Comparison of ENCODE assay signal across 19 cellular contexts in the genomic region with DNA sequence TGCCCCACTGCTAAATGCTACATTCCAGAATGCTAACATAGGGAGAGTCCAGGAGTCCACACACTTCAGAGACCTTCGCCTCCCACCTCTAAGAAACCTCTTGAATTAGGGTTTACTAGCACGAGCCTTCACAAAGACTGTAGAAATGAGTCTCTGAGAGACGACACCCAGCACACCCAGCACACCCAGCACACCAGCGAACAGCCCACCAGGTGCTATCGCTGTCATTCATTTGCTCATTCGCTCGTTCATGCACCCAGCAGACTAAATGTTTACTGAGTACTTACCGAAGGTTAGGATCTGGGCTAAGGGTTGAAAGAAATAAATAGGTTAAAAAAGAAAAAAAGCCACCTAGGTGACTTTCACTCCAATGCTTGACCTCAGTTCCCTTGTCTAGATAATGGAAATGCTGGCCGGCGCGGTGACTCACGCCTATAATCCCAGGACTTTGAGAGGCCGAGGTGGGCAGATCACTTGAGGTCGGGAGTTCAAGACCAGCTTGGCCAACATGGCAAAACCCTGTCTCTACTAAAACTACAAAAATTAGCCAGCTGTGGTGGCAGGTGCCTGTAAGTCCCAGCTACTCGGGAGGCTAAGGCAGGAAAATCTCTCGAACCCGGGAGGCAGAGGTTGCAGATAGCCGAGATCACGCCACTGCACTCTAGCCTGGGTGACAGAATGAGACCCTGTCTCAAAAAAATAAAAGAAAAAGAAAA.
DNase-seq lines count a peak whose midpoint lies in the region; ATAC-seq, FAIRE-seq and TF ChIP-seq lines count a peak whose summit lies in the region.
"Had no signal": no experiment of that assay in that cellular context is flagged by ENCODE, and none has a peak within 500 bp of the region (broad histone marks: within the 10 kb centered on the region; RNA-seq: fewer than 3 reads in every experiment).

No MANE protein-coding gene starts in this region.

- H3K4me3 ChIP-seq in astrocyte (ENCODE audit: insufficient read depth, low read depth, low read length) (no peak overlapping the region), HepG2 (replicated peaks in 1 of 3; ENCODE audit: insufficient read depth in 1 of 3, low read depth in 2 of 3, low read length in 3 of 3) (peak overlapping the region; percentile 36 to 67 (median 45); a peak in 5 of 6 replicates), transverse colon (no peak overlapping the region)

- no peaks in the 10 kb centered on the region for H3K9me3 Mint-ChIP-seq in astrocyte (ENCODE audit: unreplicated experiment)
- H3K9me3 Mint-ChIP-seq: activated CD4-positive, alpha-beta T cell treated with anti-CD3 and anti-CD28 coated beads, Interleukin-2, amount 10 ng/mL, durations not matched to agents 7 days and 5 days; activated T-helper 2 cell treated with anti-CD3 and anti-CD28 coated beads, Interferon-gamma antibody, Interleukin-2, Interleukin-4, amounts not matched to agents 10 μg/mL and 5 μg/mL and 100 μg/mL, durations not matched to agents 14 hours and 24 hours and 36 hours had no signal

- peaks cover 2% of the 10 kb centered on the region for H3K36me3 Mint-ChIP-seq in astrocyte (ENCODE audit: low read depth, unreplicated experiment)
- H3K36me3 Mint-ChIP-seq: CD4-positive, CD25-positive, alpha-beta regulatory T cell had no signal

- H4K20me1 ChIP-seq in astrocyte (ENCODE audit: insufficient read depth, low read length) (no peaks in the 10 kb centered on the region), HepG2 (ENCODE audit: insufficient read depth, low read length) (no peaks in the 10 kb centered on the region)

- intact Hi-C loops in HepG2 (cut with micrococcal nuclease; ENCODE audit: unreplicated experiment) (loop anchor here (2.0 to 10.0 kb wide), 2 partner anchors 95 to 229 kb away; a partner anchor contains a TSS), transverse colon (cut with DNase I; ENCODE audit: low total_unique reads) (no loop called here)

- H2AFZ ChIP-seq in astrocyte (ENCODE audit: low read depth, low read length) = no peak overlapping the region
- no peak overlapping the region for H2AFZ ChIP-seq in HepG2 (ENCODE audit: low read length)

- no peak for FAIRE-seq in astrocyte (lab: Jason Lieb, UNC)
- FAIRE-seq in HepG2 (lab: Jason Lieb, UNC) = peak; percentile 90
- FAIRE-seq: endothelial cell of umbilical vein had no signal

- H3K9ac ChIP-seq in astrocyte (ENCODE audit: low read length) (no peak overlapping the region), HepG2 (ENCODE audit: insufficient read depth, low read depth, low read length) (peak overlapping the region; percentile 74)

- TF ChIP-seq CTCF in astrocyte (IDR thresholded peaks at IDR 0.05; ENCODE audit: insufficient read depth, low read depth, low read length) (no peak), HepG2 (CRISPR knock-in tag; IDR thresholded peaks at IDR 0.05) (no peak), transverse colon (IDR thresholded peaks at IDR 0.05) (no peak)

- H3K4me1 ChIP-seq in astrocyte (ENCODE audit: insufficient read depth, low read length) (peaks cover 7% of the 10 kb centered on the region), HepG2 (ENCODE audit: insufficient read depth, low read length) (peaks cover 86% of the 10 kb centered on the region), transverse colon (peaks cover 4 to 43% (median 25%) of the 10 kb centered on the region in 4 donors)

- H3K36me3 ChIP-seq in astrocyte (ENCODE audit: insufficient read depth, low read length) (no peaks in the 10 kb centered on the region), HepG2 (replicated peaks in 1 of 2; ENCODE audit: control insufficient read depth in 1 of 2, insufficient read depth in 2 of 2, low read length in 2 of 2) (0 out of 5 replicates have a peak, but pooled peaks cover 0 to 4% of the 10 kb centered on the region in 2 experiments), transverse colon (no peaks in the 10 kb centered on the region)
- H3K36me3 ChIP-seq: brain microvascular endothelial cell had no signal

- peak; percentile 7 for DNase-seq in HK-2 (ENCODE audit: unreplicated experiment)
- peak; percentile 34 for DNase-seq in astrocyte (ENCODE audit: low read depth)
- DNase-seq in HepG2 (ENCODE audit: low spot score) = peak; percentile 91
- DNase-seq in transverse colon = no peak
- DNase-seq in GOT3 (lab: John Stamatoyannopoulos, UW) = no peak
- DNase-seq: activated CD4-positive, alpha-beta T cell treated with anti-CD3 and anti-CD28 coated beads, Interleukin-2, amount 10 ng/mL, durations not matched to agents 7 days and 5 days; brain microvascular endothelial cell; CD4-positive, CD25-positive, alpha-beta regulatory T cell; midbrain; NCI-H1048; NCI-H345; PC-3; stimulated activated CD4-positive, alpha-beta T cell treated with anti-CD3 and anti-CD28 coated beads, Interleukin-4, amount 100 ng/mL, for 4 hours; stimulated activated naive CD4-positive, alpha-beta T cell had no signal

- H3K4me2 ChIP-seq in astrocyte (ENCODE audit: low read length) (no peak overlapping the region), HepG2 (ENCODE audit: low read depth, low read length) (peak overlapping the region; percentile 77)

- peaks cover 10% of the 10 kb centered on the region for H3K4me1 Mint-ChIP-seq in astrocyte (ENCODE audit: low read depth, unreplicated experiment)

- no peaks in the 10 kb centered on the region for H3K27me3 ChIP-seq in astrocyte (ENCODE audit: insufficient read depth, low read length)
- H3K27me3 ChIP-seq in HepG2 (ENCODE audit: control insufficient read depth in 1 of 2, insufficient read depth in 2 of 2, low read length in 2 of 2) = no peaks in the 10 kb centered on the region
- no peaks in the 10 kb centered on the region for H3K27me3 ChIP-seq in transverse colon
- H3K27me3 ChIP-seq: brain microvascular endothelial cell had no signal

- H3K79me2 ChIP-seq in astrocyte (ENCODE audit: insufficient read depth, low read length) (no peaks in the 10 kb centered on the region), HepG2 (ENCODE audit: insufficient read depth, low read length) (peaks cover 10% of the 10 kb centered on the region)

- CTCF ChIA-PET in HepG2 (lab: Yijun Ruan, JAX; ENCODE audit: low intra/inter-chr PET ratio, low total read pairs) = no interaction called here

- ATAC-seq in HepG2 = peak; percentile 85
- ATAC-seq in GM18858 (IDR thresholded peaks at IDR 0.05; ENCODE audit: unreplicated experiment) = no peak
- no peak for ATAC-seq in GM18511 (IDR thresholded peaks at IDR 0.05; ENCODE audit: unreplicated experiment)
- no peak for ATAC-seq in HG02798 (IDR thresholded peaks at IDR 0.05; ENCODE audit: poor library complexity, unreplicated experiment)
- ATAC-seq: PC-3 had no signal

- peak overlapping the region; percentile 85 for H3K27ac Mint-ChIP-seq in astrocyte (ENCODE audit: unreplicated experiment)
- H3K27ac Mint-ChIP-seq: activated CD4-positive, alpha-beta T cell treated with anti-CD3 and anti-CD28 coated beads, Interleukin-2, amount 10 ng/mL, durations not matched to agents 7 days and 5 days; activated T-helper 2 cell treated with anti-CD3 and anti-CD28 coated beads, Interferon-gamma antibody, Interleukin-2, Interleukin-4, amounts not matched to agents 10 μg/mL and 5 μg/mL and 100 μg/mL, durations not matched to agents 14 hours and 24 hours and 36 hours; CD4-positive, CD25-positive, alpha-beta regulatory T cell had no signal

- TSS peak; percentile 86 for BruUV-seq in HepG2 (replicated peaks; lab: Mats Ljungman, UMichigan)

- POLR2A ChIA-PET in HepG2 (lab: Yijun Ruan, JAX) = interaction anchor here (0.7 kb wide), 1 partner anchor 97 kb away, joined by 4 read pairs; no protein-coding TSS in a partner anchor

- 7% methylated on average over 19 of the region's 19 CpGs for WGBS in HepG2 (ENCODE audit: low lambda C conversion rate)
- WGBS in transverse colon (ENCODE audit: low coverage in 1 of 2), 2 donors = 79% methylated on average over 19 of the region's 19 CpGs; no CpG with 5 or more reads in 1 of the 2 donors

- TF ChIP-seq EP300 in HepG2 (IDR thresholded peaks at IDR 0.05; ENCODE audit: low read depth in 2 of 2, low read length in 2 of 2) (peak in 1 of 2 experiments; percentile 23; a peak in 1 of 4 replicates), HepG2 (CRISPR knock-in tag; IDR thresholded peaks at IDR 0.05; ENCODE audit: borderline replicate concordance) (no peak), transverse colon (IDR thresholded peaks at IDR 0.05; ENCODE audit: low read depth) (no peak)

- TF ChIP-seq POLR2A in HepG2 (IDR thresholded peaks at IDR 0.05; ENCODE audit: insufficient read depth in 1 of 2, low read depth in 2 of 2, low read length in 2 of 2) (no peak), transverse colon (IDR thresholded peaks at IDR 0.05) (no peak)

- no peaks in the 10 kb centered on the region for H3K9me3 ChIP-seq in astrocyte (ENCODE audit: insufficient read depth, low read depth, low read length)
- H3K9me3 ChIP-seq in HepG2 (ENCODE audit: low read length) = no peaks in the 10 kb centered on the region
- H3K9me3 ChIP-seq in transverse colon = no peaks in the 10 kb centered on the region

- H3K27ac ChIP-seq in astrocyte (ENCODE audit: low read depth, low read length) = no peak overlapping the region
- peak overlapping the region; percentile 98 for H3K27ac ChIP-seq in HepG2 (ENCODE audit: extremely low read length, insufficient read depth, low read length)
- peak overlapping the region in 3 of 4 donors; percentile 12 to 70 (median 37) for H3K27ac ChIP-seq in transverse colon
- H3K27ac ChIP-seq: brain microvascular endothelial cell had no signal

- H3K4me3 Mint-ChIP-seq in astrocyte (ENCODE audit: unreplicated experiment) = no peak overlapping the region
- H3K4me3 Mint-ChIP-seq: activated CD4-positive, alpha-beta T cell treated with anti-CD3 and anti-CD28 coated beads, Interleukin-2, amount 10 ng/mL, durations not matched to agents 7 days and 5 days; CD4-positive, CD25-positive, alpha-beta regulatory T cell had no signal

- in situ Hi-C loops in HepG2 (cut with HindIII; ENCODE audit: extremely low pct_ligation_motif_present, low pct_unique_long_range_greater_than_20kb) (loop anchor here (5.0 kb wide), 1 partner anchor 97 kb away; no protein-coding TSS in a partner anchor), transverse colon (cut with MboI; ENCODE audit: low pct_ligation_motif_present in 1 of 4, low pct_unique_long_range_greater_than_20kb in 1 of 4, low sequenced_read_pairs in 3 of 4) (loop anchor here in 2 of 4 donors (25.0 kb wide), 1 partner anchor 97 kb away; a partner anchor contains a TSS)

- no peaks in the 10 kb centered on the region for H3K27me3 Mint-ChIP-seq in astrocyte (ENCODE audit: low read depth, unreplicated experiment)
- H3K27me3 Mint-ChIP-seq: activated CD4-positive, alpha-beta T cell treated with anti-CD3 and anti-CD28 coated beads, Interleukin-2, amount 10 ng/mL, durations not matched to agents 7 days and 5 days; CD4-positive, CD25-positive, alpha-beta regulatory T cell had no signal

- TF ChIP-seq RAD21 in HepG2 (CRISPR knock-in tag; IDR thresholded peaks at IDR 0.05) = peak; percentile 16; the same call in 1 of the 2 replicates

TF ChIP-seq in HepG2, 621 proteins besides CTCF, POLR2A, EP300 and RAD21 (continues in another document):
- TF ChIP-seq ZFP37 (CRISPR knock-in tag; IDR thresholded peaks at IDR 0.05; ENCODE audit: borderline replicate concordance) (no peak), ZSCAN20 (CRISPR knock-in tag; IDR thresholded peaks at IDR 0.05; ENCODE audit: borderline replicate concordance) (no peak), ETV5 (CRISPR knock-in tag; IDR thresholded peaks at IDR 0.05; ENCODE audit: borderline replicate concordance) (no peak; the same call in 1 of the 2 replicates), FOXJ3 (CRISPR knock-in tag; IDR thresholded peaks at IDR 0.05; ENCODE audit: borderline replicate concordance) (peak; percentile 14; the same call in 1 of the 2 replicates)

Comparison
In these comparisons a context has a peak if more than half of its experiments do, and no peak if none do; other contexts are left out.
1. DNase-seq: peak in HK-2 (single experiment), astrocyte (single experiment) and HepG2 (single experiment); none in transverse colon (single experiment) and GOT3 (single experiment).
2. H3K4me3 ChIP-seq: peak in HepG2 (3 of 3); none in astrocyte (single experiment) and transverse colon (0 of 4).